In genomic region chr15:59723686-59724336, GRCh38 we compare ENCODE assay signal across 22 cellular contexts. TPM values are rescaled to one million over a fixed set of nuclear protein-coding genes. Genes with fewer than 3 reads are reported as not detected.
DNase-seq lines count a peak whose midpoint lies in the region; ATAC-seq, FAIRE-seq and TF ChIP-seq lines count a peak whose summit lies in the region.
"Had no signal": no experiment of that assay in that cellular context is flagged by ENCODE, and none has a peak within 500 bp of the region (broad histone marks: within the 10 kb centered on the region; RNA-seq: fewer than 3 reads in every experiment).

No MANE protein-coding gene starts in this region.

- no peaks in the 10 kb centered on the region for H3K36me3 ChIP-seq in liver (ENCODE audit: control insufficient read depth in 4 of 4, insufficient read depth in 3 of 4, low read depth in 1 of 4, low read length in 3 of 4)
- no peaks in the 10 kb centered on the region for H3K36me3 ChIP-seq in HepG2 (replicated peaks in 1 of 2; ENCODE audit: control insufficient read depth in 1 of 2, insufficient read depth in 2 of 2, low read length in 2 of 2)
- no peaks in the 10 kb centered on the region for H3K36me3 ChIP-seq in bronchial epithelial cell (ENCODE audit: control insufficient read depth, insufficient read depth, low read length)
- no peaks in the 10 kb centered on the region for H3K36me3 ChIP-seq in right lobe of liver
- no peaks in the 10 kb centered on the region for H3K36me3 ChIP-seq in PC-9 (ENCODE audit: low read depth)
- H3K36me3 ChIP-seq: BLaER1 treated with 17β-estradiol and CSF1 and Interleukin-3, amounts not matched to agents 10 nM and 100 nM; HAP-1 had no signal

- H3K79me2 ChIP-seq in HepG2 (ENCODE audit: insufficient read depth, low read length) (no peaks in the 10 kb centered on the region), PC-9 (ENCODE audit: low read depth) (no peaks in the 10 kb centered on the region)

- in situ Hi-C loops in HepG2 (cut with HindIII; ENCODE audit: extremely low pct_ligation_motif_present, low pct_unique_long_range_greater_than_20kb): no loop called here

- no TSS peak for BruUV-seq in HepG2 (replicated peaks; lab: Mats Ljungman, UMichigan)
- no TSS peak for BruUV-seq in PC-9 (replicated peaks; lab: Mats Ljungman, UMichigan)

- H3K27ac ChIP-seq in liver (ENCODE audit: low read depth in 1 of 2, low read length in 2 of 2) (peak overlapping the region; percentile 31 to 75), HepG2 (ENCODE audit: extremely low read length, insufficient read depth, low read length) (no peak overlapping the region), right lobe of liver (peak overlapping the region; percentile 45 to 84 (median 84)), PC-9 (no peak overlapping the region)
- H3K27ac ChIP-seq: BLaER1 treated with 17β-estradiol and CSF1 and Interleukin-3, amounts not matched to agents 10 nM and 100 nM; SK-N-MC had no signal

- H2AFZ ChIP-seq in HepG2 (ENCODE audit: low read length): no peak overlapping the region
- no peak overlapping the region for H2AFZ ChIP-seq in PC-9

- no peaks in the 10 kb centered on the region for H3K9me3 ChIP-seq in liver (ENCODE audit: control insufficient read depth in 4 of 4, low read length in 3 of 4)
- no peaks in the 10 kb centered on the region for H3K9me3 ChIP-seq in HepG2 (ENCODE audit: low read length)
- H3K9me3 ChIP-seq in right lobe of liver: no peaks in the 10 kb centered on the region
- H3K9me3 ChIP-seq in PC-9 (ENCODE audit: insufficient read depth, low read depth): no peaks in the 10 kb centered on the region
- H3K9me3 ChIP-seq: BLaER1 treated with 17β-estradiol and CSF1 and Interleukin-3, amounts not matched to agents 10 nM and 100 nM; HAP-1 had no signal

- H3K9me2 ChIP-seq in PC-9 (ENCODE audit: insufficient read depth): no peaks in the 10 kb centered on the region

- FAIRE-seq in HepG2 (lab: Jason Lieb, UNC) (no peak), bronchial epithelial cell (lab: Jason Lieb, UNC) (no peak)
- FAIRE-seq: A204.1, D721Med, GM18507, RCC 7860 had no signal

- no peak for TF ChIP-seq POLR2A in HepG2 (IDR thresholded peaks at IDR 0.05; ENCODE audit: insufficient read depth in 1 of 2, low read depth in 2 of 2, low read length in 2 of 2)
- no peak for TF ChIP-seq POLR2A in right lobe of liver (IDR thresholded peaks at IDR 0.05)

- no peak for DNase-seq in HepG2 (ENCODE audit: low spot score)
- DNase-seq in bronchial epithelial cell (ENCODE audit: low read depth): peak; percentile 28
- DNase-seq in right lobe of liver: peak in 1 of 3 donors; percentile 49
- no peak for DNase-seq in PC-9
- DNase-seq: AML-193; CD4-positive, alpha-beta T cell; GOT3; NCI-H2029 treated with DMSO at 0.1 percent for 48 hours; NCI-H446 treated with DMSO at 0.1 percent for 48 hours; NCI-H82; SIG-M5 had no signal

- H4K20me1 ChIP-seq in HepG2 (ENCODE audit: insufficient read depth, low read length) (no peaks in the 10 kb centered on the region), PC-9 (ENCODE audit: insufficient read depth) (no peaks in the 10 kb centered on the region)
- H4K20me1 ChIP-seq: BLaER1 treated with 17β-estradiol and CSF1 and Interleukin-3, amounts not matched to agents 10 nM and 100 nM had no signal

- H3F3A ChIP-seq in PC-9 (ENCODE audit: insufficient read depth, low read depth): no peaks in the 10 kb centered on the region

- H3K4me2 ChIP-seq in HepG2 (ENCODE audit: low read depth, low read length): no peak overlapping the region
- no peak overlapping the region for H3K4me2 ChIP-seq in PC-9
- H3K4me2 ChIP-seq: BLaER1 treated with 17β-estradiol and CSF1 and Interleukin-3, amounts not matched to agents 10 nM and 100 nM had no signal

- H3K4me3 ChIP-seq in liver (ENCODE audit: low read depth in 1 of 3, low read length in 3 of 3) (no peak overlapping the region), HepG2 (replicated peaks in 1 of 3; ENCODE audit: insufficient read depth in 1 of 3, low read depth in 2 of 3, low read length in 3 of 3) (no peak overlapping the region), bronchial epithelial cell (ENCODE audit: low read depth, low read length) (no peak overlapping the region), right lobe of liver (no peak overlapping the region), PC-9 (no peak overlapping the region)
- H3K4me3 ChIP-seq: BLaER1 treated with 17β-estradiol and CSF1 and Interleukin-3, amounts not matched to agents 10 nM and 100 nM; HAP-1; SK-N-MC had no signal

- H3K4me1 ChIP-seq in liver (ENCODE audit: control insufficient read depth in 4 of 4, insufficient read depth in 4 of 4, low read length in 3 of 4): peaks cover 0 to 13% (median 6%) of the 10 kb centered on the region in 4 donors
- no peaks in the 10 kb centered on the region for H3K4me1 ChIP-seq in HepG2 (ENCODE audit: insufficient read depth, low read length)
- H3K4me1 ChIP-seq in right lobe of liver: peaks cover 0 to 19% (median 3%) of the 10 kb centered on the region in 4 donors
- no peaks in the 10 kb centered on the region for H3K4me1 ChIP-seq in PC-9 (replicated peaks; ENCODE audit: insufficient read depth)
- H3K4me1 ChIP-seq: BLaER1 treated with 17β-estradiol and CSF1 and Interleukin-3, amounts not matched to agents 10 nM and 100 nM; HAP-1 had no signal

- 76% methylated on average over 7 of the region's 7 CpGs for WGBS in liver
- 7% methylated on average over 7 of the region's 7 CpGs for WGBS in HepG2 (ENCODE audit: low lambda C conversion rate)
- 82% methylated on average over 4 of the region's 7 CpGs for WGBS in right lobe of liver (ENCODE audit: insufficient coverage, low coverage, low lambda C conversion rate, missing lambda C conversion rate)

- TF ChIP-seq CTCF in liver (IDR thresholded peaks at IDR 0.05; ENCODE audit: low read depth, low read length, missing input control) (no peak), HepG2 (CRISPR knock-in tag; IDR thresholded peaks at IDR 0.05) (no peak), bronchial epithelial cell (IDR thresholded peaks at IDR 0.05; ENCODE audit: insufficient read depth, low read length, severe bottlenecking) (no peak), right lobe of liver (IDR thresholded peaks at IDR 0.05) (no peak), PC-9 (conservative IDR thresholded peaks at IDR 0.05) (no peak)

- CTCF ChIA-PET in HepG2 (lab: Yijun Ruan, JAX; ENCODE audit: low intra/inter-chr PET ratio, low total read pairs): interaction anchor here (1.6 to 1.7 kb wide), 2 partner anchors 41 to 456 kb away, joined by 6 to 9 read pairs; no protein-coding TSS in a partner anchor
- CTCF ChIA-PET in PC-9 (lab: Charles Lee): interaction anchor here (0.6 to 1.8 kb wide), 6 partner anchors 17 to 797 kb away, joined by 3 to 14 read pairs (median 4); no protein-coding TSS in a partner anchor

- TF ChIP-seq RAD21 in liver (IDR thresholded peaks at IDR 0.05) (no peak), HepG2 (CRISPR knock-in tag; IDR thresholded peaks at IDR 0.05) (no peak)

- H3K9ac ChIP-seq in liver (ENCODE audit: low read depth in 1 of 2, low read length in 2 of 2) (peak overlapping the region in 1 of 2 donors; percentile 34), HepG2 (ENCODE audit: insufficient read depth, low read depth, low read length) (no peak overlapping the region)
- H3K9ac ChIP-seq: BLaER1 treated with 17β-estradiol and CSF1 and Interleukin-3, amounts not matched to agents 10 nM and 100 nM had no signal

- POLR2A ChIA-PET in HepG2 (lab: Yijun Ruan, JAX) (no interaction called here), PC-9 (lab: Charles Lee; ENCODE audit: unreplicated experiment) (no interaction called here)

- no peak for TF ChIP-seq EP300 in HepG2 (IDR thresholded peaks at IDR 0.05; ENCODE audit: low read depth in 2 of 2, low read length in 2 of 2)
- no peak for TF ChIP-seq EP300 in HepG2 (CRISPR knock-in tag; IDR thresholded peaks at IDR 0.05; ENCODE audit: borderline replicate concordance)

- intact Hi-C loops in HepG2 (cut with micrococcal nuclease; ENCODE audit: unreplicated experiment) (loop anchor here (2.0 kb wide), 3 partner anchors 41 to 603 kb away; no protein-coding TSS in a partner anchor), right lobe of liver (cut with DNase I) (no loop called here), PC-9 (cut with micrococcal nuclease; ENCODE audit: unreplicated experiment) (loop anchor here (10.0 kb wide), 3 partner anchors 191 to 801 kb away; partner anchors contain the start of gene FOXB1)

- H3K27me3 ChIP-seq in liver (ENCODE audit: control insufficient read depth in 4 of 4, insufficient read depth in 4 of 4, low read length in 3 of 4): no peaks in the 10 kb centered on the region
- H3K27me3 ChIP-seq in HepG2 (ENCODE audit: control insufficient read depth in 1 of 2, insufficient read depth in 2 of 2, low read length in 2 of 2): peaks cover 0 to 20% of the 10 kb centered on the region in 2 experiments; a peak in 2 of 5 replicates
- no peaks in the 10 kb centered on the region for H3K27me3 ChIP-seq in bronchial epithelial cell (ENCODE audit: control insufficient read depth, insufficient read depth, low read length)
- no peaks in the 10 kb centered on the region for H3K27me3 ChIP-seq in right lobe of liver
- no peaks in the 10 kb centered on the region for H3K27me3 ChIP-seq in PC-9 (ENCODE audit: insufficient read depth, low read depth)
- H3K27me3 ChIP-seq: BLaER1 treated with 17β-estradiol and CSF1 and Interleukin-3, amounts not matched to agents 10 nM and 100 nM had no signal

- ATAC-seq in HepG2 (no peak), right lobe of liver (peak; percentile 45 to 60 (median 58)), GM21825 (IDR thresholded peaks at IDR 0.05; ENCODE audit: unreplicated experiment) (no peak), HG02981 (IDR thresholded peaks at IDR 0.05; ENCODE audit: unreplicated experiment) (no peak), GM21619 (IDR thresholded peaks at IDR 0.05; ENCODE audit: unreplicated experiment) (no peak)

RNA-seq across cellular contexts. Expression of gene BNIP2, which starts 34.7 kb away (rescaled TPM):
- total RNA-seq in liver (10 to 100 TPM; 32.4 to 73.6 TPM), HepG2 (2016; rRNA removed; fragmentation: Illumina TruSeq; extraction: Trizol) (55.1 and 57.6 TPM in 2 replicates), bronchial epithelial cell (88.3 and 123 TPM in 2 replicates), right lobe of liver (10 to 100 TPM; 23.7 to 54.0 (median 41.0) TPM), PC-9 (2021) (59.5 and 64.3 TPM in 2 replicates)
- polyA plus RNA-seq in liver (10 to 100 TPM; 17.4 to 26.7 TPM), HepG2 (2011; rRNA removed) (11.9 and 17.4 TPM in 2 replicates)
- 14.7 and 15.0 TPM in 2 replicates for total RNA-seq in HepG2 (2016; cell fraction: cytosol; rRNA removed; fragmentation: Illumina TruSeq; extraction: Trizol; ENCODE audit: low read depth)
- total RNA-seq in HepG2 (2016; cell fraction: insoluble cytoplasmic fraction; rRNA removed; fragmentation: Illumina TruSeq; extraction: Trizol): 53.0 and 56.3 TPM in 2 replicates
- total RNA-seq in HepG2 (2016; cell fraction: membrane; rRNA removed; fragmentation: Illumina TruSeq; extraction: Trizol): 19.6 and 21.1 TPM in 2 replicates
- 59.8 and 62.4 TPM in 2 replicates for total RNA-seq in HepG2 (2016; cell fraction: nucleus; rRNA removed; fragmentation: Illumina TruSeq; extraction: Trizol)
- 15.1 and 17.3 TPM in 2 replicates for polyA plus RNA-seq in HepG2 (2011; cell fraction: cytosol; rRNA removed)
- polyA plus RNA-seq in HepG2 (2011; cell fraction: nucleus; rRNA removed): 20.7 and 22.5 TPM in 2 replicates
- 24.1 and 27.1 TPM in 2 replicates for polyA plus RNA-seq in HepG2 (2012)
- polyA plus RNA-seq in HepG2 (2016; cell fraction: cytosol; fragmentation: Illumina TruSeq; extraction: Trizol; ENCODE audit: low read depth): 3.1 and 4.4 TPM in 2 replicates
- 39.2 and 39.8 TPM in 2 replicates for polyA plus RNA-seq in HepG2 (2016; cell fraction: insoluble cytoplasmic fraction; fragmentation: Illumina TruSeq; extraction: Trizol; ENCODE audit: low read depth)
- polyA plus RNA-seq in HepG2 (2016; cell fraction: membrane; fragmentation: Illumina TruSeq; extraction: Trizol; ENCODE audit: low read depth): 11.3 and 11.4 TPM in 2 replicates
- 64.4 and 67.5 TPM in 2 replicates for polyA plus RNA-seq in HepG2 (2016; cell fraction: nucleus; fragmentation: Illumina TruSeq; extraction: Trizol; ENCODE audit: insufficient read depth, low read depth)
- 5.2 and 8.2 TPM in 2 replicates for polyA minus RNA-seq in HepG2 (2011; rRNA and poly(A)+ RNA removed; ENCODE audit: low replicate concordance)
- 27.3 and 28.5 TPM in 2 replicates for polyA minus RNA-seq in HepG2 (2011; cell fraction: cytosol; rRNA and poly(A)+ RNA removed)
- 69.1 and 79.8 TPM in 2 replicates for polyA minus RNA-seq in HepG2 (2011; cell fraction: nucleus; rRNA and poly(A)+ RNA removed)

Comparison
In these comparisons a context has a peak if more than half of its experiments do, and no peak if none do; other contexts are left out.
1. H3K27ac ChIP-seq: peak in liver (2 of 2) and right lobe of liver (3 of 3); none in HepG2 (single experiment) and PC-9 (single experiment).
2. ATAC-seq: peak in right lobe of liver (4 of 4); none in HepG2 (single experiment), GM21825 (single experiment), HG02981 (single experiment) and GM21619 (single experiment).
3. intact Hi-C loops: an anchor here in HepG2 (2.0 kb wide) and PC-9 (10.0 kb wide); none called in right lobe of liver.